20 cellular contexts compared by ENCODE assay signal in the genomic region with DNA sequence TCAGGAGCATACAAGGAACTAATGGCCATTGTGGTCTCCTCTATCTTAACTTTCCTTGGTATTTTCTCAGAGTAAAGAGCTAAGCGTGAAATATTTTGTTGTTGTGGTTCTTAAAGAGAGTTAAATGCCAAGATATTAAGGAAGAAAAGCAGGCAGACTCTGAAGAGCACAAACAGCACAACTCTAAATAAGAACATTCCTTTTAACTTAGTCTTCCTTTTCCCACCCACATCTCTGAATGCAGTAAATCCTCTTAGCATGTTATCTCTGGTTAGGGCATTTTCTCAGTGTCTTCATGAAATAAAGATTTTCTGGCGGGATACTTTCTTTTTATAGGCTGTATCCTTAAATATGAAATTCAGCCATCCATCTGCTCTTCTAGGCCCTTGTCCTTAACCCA. TPM values are rescaled to one million over a fixed set of nuclear protein-coding genes. Genes with fewer than 3 reads are reported as not detected.
DNase-seq lines count a peak whose midpoint lies in the region; ATAC-seq, FAIRE-seq and TF ChIP-seq lines count a peak whose summit lies in the region.
"Had no signal": no experiment of that assay in that cellular context is flagged by ENCODE, and none has a peak within 500 bp of the region (broad histone marks: within the 10 kb centered on the region; RNA-seq: fewer than 3 reads in every experiment).

No MANE protein-coding gene starts in this region.

- TF ChIP-seq CTCF in PC-9 (conservative IDR thresholded peaks at IDR 0.05) (no peak), retinal pigment epithelial cell (conservative IDR thresholded peaks at IDR 0.05; ENCODE audit: low read depth, low read length) (no peak)

- peak; percentile 57 for FAIRE-seq in H54 (lab: Jason Lieb, UNC)
- FAIRE-seq: pancreas had no signal

- no peaks in the 10 kb centered on the region for H3K27me3 ChIP-seq in PC-9 (ENCODE audit: insufficient read depth, low read depth)
- H3K27me3 ChIP-seq: pancreas had no signal

- no peaks in the 10 kb centered on the region for H3K9me3 Mint-ChIP-seq in T-cell
- H3K9me3 Mint-ChIP-seq: activated naive CD4-positive, alpha-beta T cell treated with anti-CD3 and anti-CD28 coated beads, Interleukin-2, amount 10 ng/mL, durations not matched to agents 7 days and 5 days; central memory CD8-positive, alpha-beta T cell had no signal

- no peak for DNase-seq in H54 (ENCODE audit: insufficient read length, low spot score)
- peak in 1 of 2 experiments; percentile 55 for DNase-seq in PC-9
- no peak for DNase-seq in epithelial cell of prostate (ENCODE audit: low read depth, low spot score)
- DNase-seq in retinal pigment epithelial cell (ENCODE audit: low read depth): peak; percentile 49
- DNase-seq in islet precursor cell: no peak
- DNase-seq in T-cell: no peak
- DNase-seq: activated naive CD4-positive, alpha-beta T cell treated with anti-CD3 and anti-CD28 coated beads, Interleukin-2, amount 10 ng/mL, durations not matched to agents 7 days and 5 days; DND-41; head of caudate nucleus; KBM-7; kidney glomerular epithelial cell; NCI-H1436; NCI-H446; pancreas had no signal

- peaks cover 55% of the 10 kb centered on the region for H3K4me1 ChIP-seq in PC-9 (replicated peaks; ENCODE audit: insufficient read depth)
- H3K4me1 ChIP-seq: pancreas had no signal

- no peaks in the 10 kb centered on the region for H4K20me1 ChIP-seq in PC-9 (ENCODE audit: insufficient read depth)

- intact Hi-C loops in PC-9 (cut with micrococcal nuclease; ENCODE audit: unreplicated experiment): no loop called here

- H3K4me3 ChIP-seq in PC-9 (peak overlapping the region; percentile 57), retinal pigment epithelial cell (ENCODE audit: low read length) (no peak overlapping the region)
- H3K4me3 ChIP-seq: pancreas, SK-N-MC had no signal

- peaks cover 0 to 5% (median 4%) of the 10 kb centered on the region in 3 donors for H3K4me1 Mint-ChIP-seq in T-cell
- H3K4me1 Mint-ChIP-seq: central memory CD8-positive, alpha-beta T cell had no signal

- no peaks in the 10 kb centered on the region for H3K36me3 ChIP-seq in PC-9 (ENCODE audit: low read depth)
- H3K36me3 ChIP-seq: pancreas had no signal

- POLR2A ChIA-PET in PC-9 (lab: Charles Lee; ENCODE audit: unreplicated experiment) (interaction anchor here (0.8 kb wide), 1 partner anchor 10 kb away, joined by 3 read pairs; no protein-coding TSS in a partner anchor), T-cell (lab: Charles Lee) (no interaction called here)

- no TSS peak for BruUV-seq in PC-9 (replicated peaks; lab: Mats Ljungman, UMichigan)

- H3K27me3 Mint-ChIP-seq in T-cell: no peaks in the 10 kb centered on the region
- H3K27me3 Mint-ChIP-seq: activated naive CD4-positive, alpha-beta T cell treated with anti-CD3 and anti-CD28 coated beads, Interleukin-2, amount 10 ng/mL, durations not matched to agents 7 days and 5 days had no signal

- H3K79me2 ChIP-seq in PC-9 (ENCODE audit: low read depth): peaks cover 45% of the 10 kb centered on the region

- no peaks in the 10 kb centered on the region for H3K36me3 Mint-ChIP-seq in T-cell
- H3K36me3 Mint-ChIP-seq: activated naive CD4-positive, alpha-beta T cell treated with anti-CD3 and anti-CD28 coated beads, Interleukin-2, amount 10 ng/mL, durations not matched to agents 7 days and 5 days had no signal

- H3K27ac ChIP-seq in PC-9 (peak overlapping the region; percentile 93), epithelial cell of prostate (peak overlapping the region; percentile 96)
- H3K27ac ChIP-seq: C4-2B, pancreas, SK-N-MC had no signal

- CTCF ChIA-PET in PC-9 (lab: Charles Lee) (interaction anchor here (0.5 kb wide), 1 partner anchor 29 kb away, joined by 3 read pairs; no protein-coding TSS in a partner anchor), T-cell (lab: Charles Lee) (no interaction called here)

- peaks cover 23% of the 10 kb centered on the region; the same call in 1 of the 2 replicates for H3F3A ChIP-seq in PC-9 (ENCODE audit: insufficient read depth, low read depth)

- no peaks in the 10 kb centered on the region for H3K9me3 ChIP-seq in PC-9 (ENCODE audit: insufficient read depth, low read depth)
- H3K9me3 ChIP-seq: pancreas had no signal

- H2AFZ ChIP-seq in PC-9: 0 out of 2 replicates have a peak overlapping the region, but pooled peaks have one; percentile 3

- TF ChIP-seq POLR2A in H54 (IDR thresholded peaks at IDR 0.05; ENCODE audit: low read depth, low read length): no peak

- H3K27ac Mint-ChIP-seq in T-cell: no peak overlapping the region
- H3K27ac Mint-ChIP-seq: activated naive CD4-positive, alpha-beta T cell treated with anti-CD3 and anti-CD28 coated beads, Interleukin-2, amount 10 ng/mL, durations not matched to agents 7 days and 5 days had no signal

- H3K4me2 ChIP-seq in PC-9: peak overlapping the region; percentile 79

- ATAC-seq in GM18511 (IDR thresholded peaks at IDR 0.05; ENCODE audit: unreplicated experiment) (no peak), T-cell (replicated peaks in 1 of 4) (no peak)
- ATAC-seq: pancreas had no signal

- H3K9me2 ChIP-seq in PC-9 (ENCODE audit: insufficient read depth): no peaks in the 10 kb centered on the region

- H3K4me3 Mint-ChIP-seq in T-cell: no peak overlapping the region
- H3K4me3 Mint-ChIP-seq: activated naive CD4-positive, alpha-beta T cell treated with anti-CD3 and anti-CD28 coated beads, Interleukin-2, amount 10 ng/mL, durations not matched to agents 7 days and 5 days; central memory CD8-positive, alpha-beta T cell had no signal

RNA-seq across cellular contexts. Expression of gene GPR87, which starts 1.5 kb away (rescaled TPM):
- total RNA-seq in PC-9 (2021) (9.0 and 15.5 TPM in 2 replicates), T-cell (not detected)
- total RNA-seq: mucosa of gallbladder, pancreas had no signal

RNA-seq across cellular contexts. Expression of gene P2RY13, which starts 14.2 kb away (rescaled TPM):
- total RNA-seq in PC-9 (2021) (not detected in 2 replicates), T-cell (not detected)
- total RNA-seq: activated CD8-positive, alpha-beta memory T cell treated with anti-CD3 and anti-CD28 coated beads for 36 hours had no signal

RNA-seq across cellular contexts. Expression of gene P2RY14, which starts 36.8 kb away (rescaled TPM):
- not detected in 2 replicates for total RNA-seq in PC-9 (2021)
- under 1 TPM; 0.30 to 0.73 (median 0.58) TPM for total RNA-seq in T-cell

Comparison
In these comparisons a context has a peak if more than half of its experiments do, and no peak if none do; other contexts are left out.
1. RNA of gene GPR87, which starts 1.5 kb away (total RNA-seq): 9.0 to 15.5 TPM in PC-9; not detected in T-cell; every median in the first group is over 10 times any median in the second.